ENCODE assay signal across 36 cellular contexts in genomic region chr10:12892924-12893323, GRCh38.
"Had no signal": no experiment of that assay in that cellular context is flagged by ENCODE, and none has a peak within 500 bp of the region (broad histone marks: within the 10 kb centered on the region; RNA-seq: fewer than 3 reads in every experiment).

No MANE protein-coding gene starts in this region.

- H3K36me3 ChIP-seq: MG63 had no signal

- DNase-seq: Karpas-422, Kasumi-1, MG63, MM.1S, MV-4-11, NCI-H1048, NCI-H1092, NCI-H1092 treated with DMSO at 0.1 percent for 48 hours, NCI-H1105, NCI-H1105 treated with DMSO at 0.1 percent for 48 hours, NCI-H1417, NCI-H1417 treated with DMSO at 0.1 percent for 48 hours, NCI-H1436, NCI-H1436 treated with DMSO at 0.1 percent for 48 hours, NCI-H146, NCI-H1694, NCI-H1694 treated with DMSO at 0.1 percent for 48 hours, NCI-H187, NCI-H187 treated with DMSO at 0.1 percent for 48 hours, NCI-H1930, NCI-H2029, NCI-H2029 treated with DMSO at 0.1 percent for 48 hours, NCI-H2081, NCI-H2081 treated with DMSO at 0.1 percent for 48 hours, NCI-H2107, NCI-H2171, NCI-H2171 treated with DMSO at 0.1 percent for 48 hours, NCI-H2227 treated with DMSO at 0.1 percent for 48 hours, NCI-H226, NCI-H345, NCI-H446, NCI-H446 treated with DMSO at 0.1 percent for 48 hours, NCI-H510A, NCI-H510A treated with DMSO at 0.1 percent for 48 hours, NCI-H524, NCI-H524 treated with DMSO at 0.1 percent for 48 hours had no signal

- H3K4me3 ChIP-seq: MG63 had no signal

- H3K27me3 ChIP-seq: MG63 had no signal
